8 cellular contexts compared by ENCODE assay signal in genomic region chr3:123202451-123202850, GRCh38. TPM values are rescaled to one million over a fixed set of nuclear protein-coding genes. Genes with fewer than 3 reads are reported as not detected.
DNase-seq lines count a peak whose midpoint lies in the region; ATAC-seq and TF ChIP-seq lines count a peak whose summit lies in the region.

No MANE protein-coding gene starts in this region.

- intact Hi-C loops in transverse colon (cut with DNase I; ENCODE audit: low total_unique reads), result no loop called here

- no peak for TF ChIP-seq CTCF in KMS-11 (conservative IDR thresholded peaks at IDR 0.05; ENCODE audit: low read depth, low read length)
- peak; percentile 24 for TF ChIP-seq CTCF in astrocyte of the cerebellum (IDR thresholded peaks at IDR 0.05; ENCODE audit: low read depth, low read length, missing control alignments)
- no peak for TF ChIP-seq CTCF in transverse colon (IDR thresholded peaks at IDR 0.05)

- H3K36me3 ChIP-seq in KMS-11 (ENCODE audit: insufficient read depth) (no peaks in the 10 kb centered on the region), transverse colon (no peaks in the 10 kb centered on the region)

- TF ChIP-seq POLR2A in transverse colon (IDR thresholded peaks at IDR 0.05), result no peak

- H4K20me1 ChIP-seq in KMS-11 (ENCODE audit: insufficient read depth), result no peaks in the 10 kb centered on the region

- H3K9ac ChIP-seq in KMS-11, result peak overlapping the region; percentile 77

- no peak for TF ChIP-seq EP300 in transverse colon (IDR thresholded peaks at IDR 0.05; ENCODE audit: low read depth)

- H3K9me3 ChIP-seq in transverse colon, result no peaks in the 10 kb centered on the region

- 0% methylated on average over 7 of the region's 7 CpGs; no CpG with 5 or more reads in 1 of the 2 donors for WGBS in transverse colon (ENCODE audit: low coverage in 1 of 2), 2 donors

- in situ Hi-C loops in astrocyte of the cerebellum (cut with HindIII; ENCODE audit: low sequenced_read_pairs) (no loop called here), transverse colon (cut with MboI; ENCODE audit: low pct_ligation_motif_present in 1 of 4, low pct_unique_long_range_greater_than_20kb in 1 of 4, low sequenced_read_pairs in 3 of 4) (no loop called here)

- H2AFZ ChIP-seq in KMS-11 (ENCODE audit: low read depth), result peak overlapping the region; percentile 99

- DNase-seq in DMS79 (lab: John Stamatoyannopoulos, UW) (peak; percentile 63), astrocyte of the cerebellum (ENCODE audit: low read depth) (no peak), left kidney (ENCODE audit: low read depth, low spot score) (peak; percentile 52), transverse colon (no peak), NK-92 (lab: John Stamatoyannopoulos, UW; ENCODE audit: unreplicated experiment) (no peak)

- H3K27me3 ChIP-seq in KMS-11 (ENCODE audit: insufficient read depth, low read depth) (no peaks in the 10 kb centered on the region), transverse colon (no peaks in the 10 kb centered on the region)

- no peak for ATAC-seq in GM18519 (IDR thresholded peaks at IDR 0.05; ENCODE audit: low FRiP score, unreplicated experiment)
- ATAC-seq in GM19035 (IDR thresholded peaks at IDR 0.05; ENCODE audit: unreplicated experiment), result no peak

- H3K4me3 ChIP-seq in KMS-11 (IDR thresholded peaks at IDR 0.05; ENCODE audit: insufficient read depth, low read depth, low read length) (peak overlapping the region; percentile 95), astrocyte of the cerebellum (ENCODE audit: low read depth, low read length) (peak overlapping the region; percentile 99), transverse colon (peak overlapping the region; percentile 74 to 99 (median 90))

- peaks cover 26% of the 10 kb centered on the region for H3K79me2 ChIP-seq in KMS-11 (ENCODE audit: insufficient read depth, low read depth)

- H3K4me2 ChIP-seq in KMS-11, result peak overlapping the region; percentile 76

- H3K27ac ChIP-seq in KMS-11 (peak overlapping the region; percentile 40; the same call in 1 of the 2 replicates), transverse colon (peak overlapping the region; percentile 82 to 93 (median 86))

- H3K4me1 ChIP-seq in KMS-11 (ENCODE audit: low read depth, poor library complexity, severe bottlenecking) (peaks cover 15% of the 10 kb centered on the region), transverse colon (peaks cover 0 to 12% (median 9%) of the 10 kb centered on the region in 4 donors)

RNA-seq across cellular contexts. Expression of gene SEC22A, which starts 0.7 kb away (rescaled TPM):
- total RNA-seq in transverse colon, result 10 to 100 TPM in 3 of 4 donors, 1 to 10 TPM in 1; 4.5 to 33.8 (median 17.6) TPM

Comparison
In these comparisons a context has a peak if more than half of its experiments do, and no peak if none do; other contexts are left out.
1. DNase-seq: peak in DMS79 (single experiment) and left kidney (single experiment); none in astrocyte of the cerebellum (single experiment), transverse colon (single experiment) and NK-92 (single experiment).
2. Peak in every context shown above with its lines, with median percentiles within 50 percentile points of each other: H3K4me3 ChIP-seq.